ENCODE assay signal across 1 cellular context in the genomic region with DNA sequence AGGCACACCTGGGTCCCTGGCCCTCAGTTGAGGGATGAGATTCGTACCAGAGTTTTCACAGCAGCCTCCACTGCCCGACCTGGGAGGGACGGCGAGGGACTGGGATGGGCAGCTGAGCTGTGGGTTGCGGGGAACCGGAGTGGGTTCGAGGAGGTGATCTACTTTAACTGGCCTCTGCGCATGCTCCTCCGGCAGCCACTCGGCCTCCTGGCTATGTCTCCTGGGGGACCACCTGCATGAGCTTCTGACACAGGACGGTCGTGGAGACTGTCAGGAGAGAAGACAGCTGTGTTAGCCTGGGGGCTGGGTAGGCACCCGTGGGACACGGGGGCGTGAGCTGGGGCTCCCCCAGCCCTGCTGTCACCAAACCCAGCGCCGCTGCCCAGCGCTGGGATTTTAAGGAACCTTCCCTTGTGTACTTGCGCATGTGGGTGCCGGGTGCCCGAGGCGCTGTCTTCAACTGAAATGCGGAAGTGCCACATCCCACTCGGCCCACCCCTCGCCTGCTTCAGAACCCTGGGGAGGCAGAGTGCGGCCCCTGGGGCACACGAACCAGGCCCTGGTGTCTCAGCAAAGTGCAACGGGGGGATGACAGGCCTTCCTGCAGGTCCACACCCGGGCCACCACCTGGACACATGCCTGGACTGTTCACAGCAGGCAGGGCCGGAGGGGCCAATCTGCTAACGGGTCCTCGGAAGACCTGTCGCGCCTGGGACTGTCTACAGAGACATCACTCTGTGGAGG.
TF ChIP-seq lines count a peak whose summit lies in the region.

No MANE protein-coding gene starts in this region.

TF ChIP-seq in GM12878, 131 proteins besides CTCF, POLR2A, EP300 and RAD21 (continued from another document):
- TF ChIP-seq TARDBP (IDR thresholded peaks at IDR 0.05; ENCODE audit: borderline replicate concordance), result no peak
- no peak for TF ChIP-seq STAT3 (IDR thresholded peaks at IDR 0.05; ENCODE audit: low read depth, low read length)
- no peak for TF ChIP-seq RELA (IDR thresholded peaks at IDR 0.05; ENCODE audit: borderline replicate concordance, partially characterized antibody)
- no peak for TF ChIP-seq RFX5 (IDR thresholded peaks at IDR 0.05; ENCODE audit: low read depth, low read length)
- 0 out of 3 replicates have a peak, but pooled peaks of 1 of the 2 experiments have one; percentile 5 for TF ChIP-seq EGR1 (IDR thresholded peaks at IDR 0.05; ENCODE audit: borderline replicate concordance in 1 of 2, low read depth in 2 of 2, low read length in 2 of 2)
- TF ChIP-seq, protein P1, sequence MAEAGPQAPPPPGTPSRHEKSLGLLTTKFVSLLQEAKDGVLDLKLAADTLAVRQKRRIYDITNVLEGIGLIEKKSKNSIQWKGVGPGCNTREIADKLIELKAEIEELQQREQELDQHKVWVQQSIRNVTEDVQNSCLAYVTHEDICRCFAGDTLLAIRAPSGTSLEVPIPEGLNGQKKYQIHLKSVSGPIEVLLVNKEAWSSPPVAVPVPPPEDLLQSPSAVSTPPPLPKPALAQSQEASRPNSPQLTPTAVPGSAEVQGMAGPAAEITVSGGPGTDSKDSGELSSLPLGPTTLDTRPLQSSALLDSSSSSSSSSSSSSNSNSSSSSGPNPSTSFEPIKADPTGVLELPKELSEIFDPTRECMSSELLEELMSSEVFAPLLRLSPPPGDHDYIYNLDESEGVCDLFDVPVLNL (IDR thresholded peaks at IDR 0.05; ENCODE audit: low read depth, low read length), result no peak
- no peak for TF ChIP-seq ZNF24 (IDR thresholded peaks at IDR 0.05)
- peak; percentile 77 for TF ChIP-seq SPI1 (IDR thresholded peaks at IDR 0.05; ENCODE audit: borderline replicate concordance, insufficient read depth, low read depth, low read length)
- TF ChIP-seq HDGF (IDR thresholded peaks at IDR 0.05), result no peak
- TF ChIP-seq, protein P2, sequence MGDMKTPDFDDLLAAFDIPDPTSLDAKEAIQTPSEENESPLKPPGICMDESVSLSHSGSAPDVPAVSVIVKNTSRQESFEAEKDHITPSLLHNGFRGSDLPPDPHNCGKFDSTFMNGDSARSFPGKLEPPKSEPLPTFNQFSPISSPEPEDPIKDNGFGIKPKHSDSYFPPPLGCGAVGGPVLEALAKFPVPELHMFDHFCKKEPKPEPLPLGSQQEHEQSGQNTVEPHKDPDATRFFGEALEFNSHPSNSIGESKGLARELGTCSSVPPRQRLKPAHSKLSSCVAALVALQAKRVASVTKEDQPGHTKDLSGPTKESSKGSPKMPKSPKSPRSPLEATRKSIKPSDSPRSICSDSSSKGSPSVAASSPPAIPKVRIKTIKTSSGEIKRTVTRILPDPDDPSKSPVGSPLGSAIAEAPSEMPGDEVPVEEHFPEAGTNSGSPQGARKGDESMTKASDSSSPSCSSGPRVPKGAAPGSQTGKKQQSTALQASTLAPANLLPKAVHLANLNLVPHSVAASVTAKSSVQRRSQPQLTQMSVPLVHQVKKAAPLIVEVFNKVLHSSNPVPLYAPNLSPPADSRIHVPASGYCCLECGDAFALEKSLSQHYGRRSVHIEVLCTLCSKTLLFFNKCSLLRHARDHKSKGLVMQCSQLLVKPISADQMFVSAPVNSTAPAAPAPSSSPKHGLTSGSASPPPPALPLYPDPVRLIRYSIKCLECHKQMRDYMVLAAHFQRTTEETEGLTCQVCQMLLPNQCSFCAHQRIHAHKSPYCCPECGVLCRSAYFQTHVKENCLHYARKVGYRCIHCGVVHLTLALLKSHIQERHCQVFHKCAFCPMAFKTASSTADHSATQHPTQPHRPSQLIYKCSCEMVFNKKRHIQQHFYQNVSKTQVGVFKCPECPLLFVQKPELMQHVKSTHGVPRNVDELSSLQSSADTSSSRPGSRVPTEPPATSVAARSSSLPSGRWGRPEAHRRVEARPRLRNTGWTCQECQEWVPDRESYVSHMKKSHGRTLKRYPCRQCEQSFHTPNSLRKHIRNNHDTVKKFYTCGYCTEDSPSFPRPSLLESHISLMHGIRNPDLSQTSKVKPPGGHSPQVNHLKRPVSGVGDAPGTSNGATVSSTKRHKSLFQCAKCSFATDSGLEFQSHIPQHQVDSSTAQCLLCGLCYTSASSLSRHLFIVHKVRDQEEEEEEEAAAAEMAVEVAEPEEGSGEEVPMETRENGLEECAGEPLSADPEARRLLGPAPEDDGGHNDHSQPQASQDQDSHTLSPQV (IDR thresholded peaks at IDR 0.05), result no peak
- TF ChIP-seq ZNF274 (IDR thresholded peaks at IDR 0.05; ENCODE audit: insufficient read depth, insufficient read length), result no peak
- no peak for TF ChIP-seq GATAD2B (conservative IDR thresholded peaks at IDR 0.05; ENCODE audit: low read depth)
- TF ChIP-seq, protein P3, sequence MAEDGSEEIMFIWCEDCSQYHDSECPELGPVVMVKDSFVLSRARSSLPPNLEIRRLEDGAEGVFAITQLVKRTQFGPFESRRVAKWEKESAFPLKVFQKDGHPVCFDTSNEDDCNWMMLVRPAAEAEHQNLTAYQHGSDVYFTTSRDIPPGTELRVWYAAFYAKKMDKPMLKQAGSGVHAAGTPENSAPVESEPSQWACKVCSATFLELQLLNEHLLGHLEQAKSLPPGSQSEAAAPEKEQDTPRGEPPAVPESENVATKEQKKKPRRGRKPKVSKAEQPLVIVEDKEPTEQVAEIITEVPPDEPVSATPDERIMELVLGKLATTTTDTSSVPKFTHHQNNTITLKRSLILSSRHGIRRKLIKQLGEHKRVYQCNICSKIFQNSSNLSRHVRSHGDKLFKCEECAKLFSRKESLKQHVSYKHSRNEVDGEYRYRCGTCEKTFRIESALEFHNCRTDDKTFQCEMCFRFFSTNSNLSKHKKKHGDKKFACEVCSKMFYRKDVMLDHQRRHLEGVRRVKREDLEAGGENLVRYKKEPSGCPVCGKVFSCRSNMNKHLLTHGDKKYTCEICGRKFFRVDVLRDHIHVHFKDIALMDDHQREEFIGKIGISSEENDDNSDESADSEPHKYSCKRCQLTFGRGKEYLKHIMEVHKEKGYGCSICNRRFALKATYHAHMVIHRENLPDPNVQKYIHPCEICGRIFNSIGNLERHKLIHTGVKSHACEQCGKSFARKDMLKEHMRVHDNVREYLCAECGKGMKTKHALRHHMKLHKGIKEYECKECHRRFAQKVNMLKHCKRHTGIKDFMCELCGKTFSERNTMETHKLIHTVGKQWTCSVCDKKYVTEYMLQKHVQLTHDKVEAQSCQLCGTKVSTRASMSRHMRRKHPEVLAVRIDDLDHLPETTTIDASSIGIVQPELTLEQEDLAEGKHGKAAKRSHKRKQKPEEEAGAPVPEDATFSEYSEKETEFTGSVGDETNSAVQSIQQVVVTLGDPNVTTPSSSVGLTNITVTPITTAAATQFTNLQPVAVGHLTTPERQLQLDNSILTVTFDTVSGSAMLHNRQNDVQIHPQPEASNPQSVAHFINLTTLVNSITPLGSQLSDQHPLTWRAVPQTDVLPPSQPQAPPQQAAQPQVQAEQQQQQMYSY (CRISPR knock-in tag; IDR thresholded peaks at IDR 0.05), result no peak
- TF ChIP-seq, protein P4, sequence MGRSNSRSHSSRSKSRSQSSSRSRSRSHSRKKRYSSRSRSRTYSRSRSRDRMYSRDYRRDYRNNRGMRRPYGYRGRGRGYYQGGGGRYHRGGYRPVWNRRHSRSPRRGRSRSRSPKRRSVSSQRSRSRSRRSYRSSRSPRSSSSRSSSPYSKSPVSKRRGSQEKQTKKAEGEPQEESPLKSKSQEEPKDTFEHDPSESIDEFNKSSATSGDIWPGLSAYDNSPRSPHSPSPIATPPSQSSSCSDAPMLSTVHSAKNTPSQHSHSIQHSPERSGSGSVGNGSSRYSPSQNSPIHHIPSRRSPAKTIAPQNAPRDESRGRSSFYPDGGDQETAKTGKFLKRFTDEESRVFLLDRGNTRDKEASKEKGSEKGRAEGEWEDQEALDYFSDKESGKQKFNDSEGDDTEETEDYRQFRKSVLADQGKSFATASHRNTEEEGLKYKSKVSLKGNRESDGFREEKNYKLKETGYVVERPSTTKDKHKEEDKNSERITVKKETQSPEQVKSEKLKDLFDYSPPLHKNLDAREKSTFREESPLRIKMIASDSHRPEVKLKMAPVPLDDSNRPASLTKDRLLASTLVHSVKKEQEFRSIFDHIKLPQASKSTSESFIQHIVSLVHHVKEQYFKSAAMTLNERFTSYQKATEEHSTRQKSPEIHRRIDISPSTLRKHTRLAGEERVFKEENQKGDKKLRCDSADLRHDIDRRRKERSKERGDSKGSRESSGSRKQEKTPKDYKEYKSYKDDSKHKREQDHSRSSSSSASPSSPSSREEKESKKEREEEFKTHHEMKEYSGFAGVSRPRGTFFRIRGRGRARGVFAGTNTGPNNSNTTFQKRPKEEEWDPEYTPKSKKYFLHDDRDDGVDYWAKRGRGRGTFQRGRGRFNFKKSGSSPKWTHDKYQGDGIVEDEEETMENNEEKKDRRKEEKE (IDR thresholded peaks at IDR 0.05), result no peak
- TF ChIP-seq, protein P5, sequence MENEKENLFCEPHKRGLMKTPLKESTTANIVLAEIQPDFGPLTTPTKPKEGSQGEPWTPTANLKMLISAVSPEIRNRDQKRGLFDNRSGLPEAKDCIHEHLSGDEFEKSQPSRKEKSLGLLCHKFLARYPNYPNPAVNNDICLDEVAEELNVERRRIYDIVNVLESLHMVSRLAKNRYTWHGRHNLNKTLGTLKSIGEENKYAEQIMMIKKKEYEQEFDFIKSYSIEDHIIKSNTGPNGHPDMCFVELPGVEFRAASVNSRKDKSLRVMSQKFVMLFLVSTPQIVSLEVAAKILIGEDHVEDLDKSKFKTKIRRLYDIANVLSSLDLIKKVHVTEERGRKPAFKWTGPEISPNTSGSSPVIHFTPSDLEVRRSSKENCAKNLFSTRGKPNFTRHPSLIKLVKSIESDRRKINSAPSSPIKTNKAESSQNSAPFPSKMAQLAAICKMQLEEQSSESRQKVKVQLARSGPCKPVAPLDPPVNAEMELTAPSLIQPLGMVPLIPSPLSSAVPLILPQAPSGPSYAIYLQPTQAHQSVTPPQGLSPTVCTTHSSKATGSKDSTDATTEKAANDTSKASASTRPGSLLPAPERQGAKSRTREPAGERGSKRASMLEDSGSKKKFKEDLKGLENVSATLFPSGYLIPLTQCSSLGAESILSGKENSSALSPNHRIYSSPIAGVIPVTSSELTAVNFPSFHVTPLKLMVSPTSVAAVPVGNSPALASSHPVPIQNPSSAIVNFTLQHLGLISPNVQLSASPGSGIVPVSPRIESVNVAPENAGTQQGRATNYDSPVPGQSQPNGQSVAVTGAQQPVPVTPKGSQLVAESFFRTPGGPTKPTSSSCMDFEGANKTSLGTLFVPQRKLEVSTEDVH (IDR thresholded peaks at IDR 0.05; ENCODE audit: low read depth, partially characterized antibody), result no peak
- TF ChIP-seq TCF12 (IDR thresholded peaks at IDR 0.05; ENCODE audit: low read depth, low read length), result 0 out of 2 replicates have a peak, but pooled peaks have one; percentile 8
